ENCODE assay signal across 10 cellular contexts in genomic region chrX:40845331-40845911, GRCh38.
DNase-seq lines count a peak whose midpoint lies in the region; ATAC-seq and TF ChIP-seq lines count a peak whose summit lies in the region.
"Had no signal": no experiment of that assay in that cellular context is flagged by ENCODE, and none has a peak within 500 bp of the region (broad histone marks: within the 10 kb centered on the region; RNA-seq: fewer than 3 reads in every experiment).

No MANE protein-coding gene starts in this region.

- peaks cover 9% of the 10 kb centered on the region for H3K27me3 ChIP-seq in adipocyte (replicated peaks; ENCODE audit: control insufficient read depth, insufficient read depth, low read length)
- H3K27me3 ChIP-seq in heart left ventricle, result peaks cover 0 to 11% (median 0%) of the 10 kb centered on the region in 9 donors
- H3K27me3 ChIP-seq: colonic mucosa had no signal

- H3K27me3 Mint-ChIP-seq in activated CD4-positive, alpha-beta T cell treated with anti-CD3 and anti-CD28 coated beads, Interleukin-2, amount 10 ng/mL, durations not matched to agents 7 days and 5 days, result peaks cover 2% of the 10 kb centered on the region
- H3K27me3 Mint-ChIP-seq in activated T-helper 17 cell treated with anti-CD3 and anti-CD28 coated beads, Interleukin-2, amount 50 U/mL, for 72 hours, result peaks cover 5% of the 10 kb centered on the region

- CTCF ChIA-PET in activated CD4-positive, alpha-beta T cell treated with anti-CD3 and anti-CD28 coated beads, Interleukin-2, amount 10 ng/mL, durations not matched to agents 7 days and 5 days (lab: Charles Lee), result no interaction called here

- peaks cover 16% of the 10 kb centered on the region for H3K4me1 ChIP-seq in adipocyte (ENCODE audit: control insufficient read depth, insufficient read depth, low read length)
- H3K4me1 ChIP-seq in heart left ventricle, result peaks cover 0 to 13% (median 0%) of the 10 kb centered on the region in 12 donors
- H3K4me1 ChIP-seq: colonic mucosa had no signal

- H3K4me1 Mint-ChIP-seq in activated CD4-positive, alpha-beta T cell treated with anti-CD3 and anti-CD28 coated beads, Interleukin-2, amount 10 ng/mL, durations not matched to agents 7 days and 5 days, result no peaks in the 10 kb centered on the region
- no peaks in the 10 kb centered on the region for H3K4me1 Mint-ChIP-seq in activated T-helper 17 cell treated with anti-CD3 and anti-CD28 coated beads, Interleukin-2, amount 50 U/mL, for 72 hours

- H3K9ac ChIP-seq in adipocyte (ENCODE audit: low read length), result peak overlapping the region; percentile 59

- peaks cover 13% of the 10 kb centered on the region for H3K9me3 Mint-ChIP-seq in activated CD4-positive, alpha-beta T cell treated with anti-CD3 and anti-CD28 coated beads, Interleukin-2, amount 10 ng/mL, durations not matched to agents 7 days and 5 days
- peaks cover 7% of the 10 kb centered on the region for H3K9me3 Mint-ChIP-seq in activated T-helper 17 cell treated with anti-CD3 and anti-CD28 coated beads, Interleukin-2, amount 50 U/mL, for 72 hours

- peak overlapping the region; percentile 43 for H3K4me3 ChIP-seq in adipocyte (ENCODE audit: low read length)
- H3K4me3 ChIP-seq in heart left ventricle, result no peak overlapping the region
- H3K4me3 ChIP-seq: colonic mucosa had no signal

- H3K36me3 ChIP-seq in adipocyte (ENCODE audit: control insufficient read depth, insufficient read depth, low read length, severe bottlenecking) (no peaks in the 10 kb centered on the region), heart left ventricle (no peaks in the 10 kb centered on the region)
- H3K36me3 ChIP-seq: colonic mucosa had no signal

- POLR2A ChIA-PET in activated CD4-positive, alpha-beta T cell treated with anti-CD3 and anti-CD28 coated beads, Interleukin-2, amount 10 ng/mL, durations not matched to agents 7 days and 5 days (lab: Charles Lee), result no interaction called here

- intact Hi-C loops in heart left ventricle (cut with DNase I), result no loop called here

- no peak for TF ChIP-seq CTCF in heart left ventricle (IDR thresholded peaks at IDR 0.05)

- H3K27ac ChIP-seq in heart left ventricle, result peak overlapping the region in 5 of 12 donors; percentile 9 to 39 (median 23)
- H3K27ac ChIP-seq: colonic mucosa, VCaP had no signal

- peak; percentile 74 for DNase-seq in GM03348 (ENCODE audit: low spot score)
- DNase-seq in adipocyte (ENCODE audit: low read depth), result peak; percentile 83
- DNase-seq in heart left ventricle, result peak in 4 of 5 donors; percentile 25 to 43 (median 34)
- peak; percentile 41 for DNase-seq in pons (ENCODE audit: low spot score)
- DNase-seq in activated CD4-positive, alpha-beta T cell treated with anti-CD3 and anti-CD28 coated beads, Interleukin-2, amount 10 ng/mL, durations not matched to agents 7 days and 5 days, result no peak
- no peak for DNase-seq in cerebellum (ENCODE audit: low spot score)
- DNase-seq: colonic mucosa had no signal

- no peak overlapping the region for H3K4me3 Mint-ChIP-seq in activated CD4-positive, alpha-beta T cell treated with anti-CD3 and anti-CD28 coated beads, Interleukin-2, amount 10 ng/mL, durations not matched to agents 7 days and 5 days
- no peak overlapping the region for H3K4me3 Mint-ChIP-seq in activated T-helper 17 cell treated with anti-CD3 and anti-CD28 coated beads, Interleukin-2, amount 50 U/mL, for 72 hours

- ATAC-seq in heart left ventricle, result peak in 3 of 4 donors; percentile 42 to 79 (median 61)
- no peak for ATAC-seq in GM19395 (IDR thresholded peaks at IDR 0.05; ENCODE audit: unreplicated experiment)
- ATAC-seq in activated T-helper 17 cell treated with anti-CD3 and anti-CD28 coated beads, Interleukin-2, amount 50 U/mL, for 72 hours (replicated peaks), result no peak

- H3K9me3 ChIP-seq in adipocyte (ENCODE audit: control insufficient read depth, low read length), result peaks cover 30% of the 10 kb centered on the region
- H3K9me3 ChIP-seq in heart left ventricle, result peaks cover 0 to 32% (median 3%) of the 10 kb centered on the region in 12 donors
- H3K9me3 ChIP-seq: colonic mucosa had no signal

- no peak overlapping the region for H3K27ac Mint-ChIP-seq in activated CD4-positive, alpha-beta T cell treated with anti-CD3 and anti-CD28 coated beads, Interleukin-2, amount 10 ng/mL, durations not matched to agents 7 days and 5 days
- no peak overlapping the region for H3K27ac Mint-ChIP-seq in activated T-helper 17 cell treated with anti-CD3 and anti-CD28 coated beads, Interleukin-2, amount 50 U/mL, for 72 hours

- WGBS in heart left ventricle, 4 donors, result 4 to 20% (median 16%) methylated on average over 5 of the region's 5 CpGs

- TF ChIP-seq POLR2A in heart left ventricle (IDR thresholded peaks at IDR 0.05), result no peak

- no peaks in the 10 kb centered on the region for H3K36me3 Mint-ChIP-seq in activated CD4-positive, alpha-beta T cell treated with anti-CD3 and anti-CD28 coated beads, Interleukin-2, amount 10 ng/mL, durations not matched to agents 7 days and 5 days (ENCODE audit: low read depth)
- no peaks in the 10 kb centered on the region for H3K36me3 Mint-ChIP-seq in activated T-helper 17 cell treated with anti-CD3 and anti-CD28 coated beads, Interleukin-2, amount 50 U/mL, for 72 hours (ENCODE audit: low read depth)

Comparison
In these comparisons a context has a peak if more than half of its experiments do, and no peak if none do; other contexts are left out.
1. DNase-seq: peak in GM03348 (single experiment), adipocyte (single experiment), heart left ventricle (4 of 5) and pons (single experiment); none in activated CD4-positive, alpha-beta T cell treated with anti-CD3 and anti-CD28 coated beads, Interleukin-2, amount 10 ng/mL, durations not matched to agents 7 days and 5 days (single experiment) and cerebellum (single experiment).
2. ATAC-seq: peak in heart left ventricle (3 of 4); none in GM19395 (single experiment) and activated T-helper 17 cell treated with anti-CD3 and anti-CD28 coated beads, Interleukin-2, amount 50 U/mL, for 72 hours (single experiment).